Comparison of ENCODE assay signal across 1 cellular context in the genomic region with DNA sequence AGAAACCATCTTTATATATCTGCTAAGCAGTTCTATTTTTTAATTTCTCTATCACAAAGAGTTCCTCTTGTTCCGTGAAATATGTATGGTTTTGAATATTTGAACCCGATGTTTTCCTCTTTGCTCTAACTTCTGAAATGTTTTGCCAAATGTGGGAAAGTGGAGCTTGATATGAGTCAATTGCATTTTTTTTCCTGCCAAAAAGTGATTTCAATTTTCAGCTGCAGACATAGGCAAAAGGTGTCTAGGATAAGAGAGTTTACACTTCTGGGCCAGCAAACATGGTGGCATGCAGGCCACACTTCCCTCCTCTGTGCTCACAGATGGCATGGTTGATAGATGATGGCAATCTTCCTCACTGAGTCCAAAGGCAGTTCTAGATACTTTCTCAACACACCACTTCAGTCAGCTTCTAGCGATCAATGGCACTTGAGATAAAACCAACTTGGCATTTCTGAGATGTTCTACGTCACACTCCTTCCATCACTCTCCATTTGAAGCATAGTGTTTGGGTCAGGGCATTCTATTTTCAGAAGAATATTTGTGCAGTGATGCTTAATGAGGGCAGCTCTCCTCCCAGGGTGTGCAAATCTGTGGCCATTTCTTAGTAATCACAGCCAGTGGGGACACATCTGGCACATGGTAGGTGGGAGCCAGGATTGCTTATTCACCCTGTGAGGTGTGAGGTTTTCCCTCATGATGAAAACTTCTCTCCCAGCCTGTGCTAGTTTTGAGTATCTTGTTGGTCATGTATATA.
TF ChIP-seq lines count a peak whose summit lies in the region.

No MANE protein-coding gene starts in this region.

TF ChIP-seq in SK-N-SH, 30 proteins besides CTCF, POLR2A, EP300 and RAD21 (continued from another document):
- TF ChIP-seq IRF3 (IDR thresholded peaks at IDR 0.05; ENCODE audit: low read depth, low read length) (no peak), USF2 (IDR thresholded peaks at IDR 0.05; ENCODE audit: borderline replicate concordance, low read depth, low read length) (no peak), CHD2 (IDR thresholded peaks at IDR 0.05; ENCODE audit: low read length, partially characterized antibody) (no peak), JUND (IDR thresholded peaks at IDR 0.05) (no peak)
- TF ChIP-seq, protein P1, sequence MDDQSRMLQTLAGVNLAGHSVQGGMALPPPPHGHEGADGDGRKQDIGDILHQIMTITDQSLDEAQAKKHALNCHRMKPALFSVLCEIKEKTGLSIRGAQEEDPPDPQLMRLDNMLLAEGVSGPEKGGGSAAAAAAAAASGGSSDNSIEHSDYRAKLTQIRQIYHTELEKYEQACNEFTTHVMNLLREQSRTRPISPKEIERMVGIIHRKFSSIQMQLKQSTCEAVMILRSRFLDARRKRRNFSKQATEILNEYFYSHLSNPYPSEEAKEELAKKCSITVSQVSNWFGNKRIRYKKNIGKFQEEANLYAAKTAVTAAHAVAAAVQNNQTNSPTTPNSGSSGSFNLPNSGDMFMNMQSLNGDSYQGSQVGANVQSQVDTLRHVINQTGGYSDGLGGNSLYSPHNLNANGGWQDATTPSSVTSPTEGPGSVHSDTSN (IDR thresholded peaks at IDR 0.05) = no peak
